In genomic region chr6:52497652-52498408, GRCh38 we compare ENCODE assay signal across 8 cellular contexts.
DNase-seq lines count a peak whose midpoint lies in the region; ATAC-seq and TF ChIP-seq lines count a peak whose summit lies in the region.

No MANE protein-coding gene starts in this region.

- H3K36me3 ChIP-seq in left lung, result peaks cover 0 to 22% of the 10 kb centered on the region in 2 donors

- intact Hi-C loops in left lung (cut with DNase I), result no loop called here

- no peaks in the 10 kb centered on the region for H3K9me3 ChIP-seq in left lung

- peaks cover 3 to 5% of the 10 kb centered on the region in 2 donors for H3K4me1 ChIP-seq in left lung

- peaks cover 1% of the 10 kb centered on the region for H3K4me1 Mint-ChIP-seq in activated T-cell treated with anti-CD3 and anti-CD28 coated beads, Interleukin-2, amount 50 U/mL, for 24 hours (ENCODE audit: low read depth)

- H3K4me3 Mint-ChIP-seq in activated T-cell treated with anti-CD3 and anti-CD28 coated beads, Interleukin-2, amount 50 U/mL, for 24 hours, result no peak overlapping the region

- no peak for TF ChIP-seq CTCF in left lung (IDR thresholded peaks at IDR 0.05)

- peak; percentile 74 for ATAC-seq in GM19023 (IDR thresholded peaks at IDR 0.05; ENCODE audit: unreplicated experiment)
- ATAC-seq in HG02970 (IDR thresholded peaks at IDR 0.05; ENCODE audit: low FRiP score, unreplicated experiment), result peak; percentile 83
- ATAC-seq in left lung, result peak; percentile 78

- peaks cover 3% of the 10 kb centered on the region for H3K9me3 Mint-ChIP-seq in activated T-cell treated with anti-CD3 and anti-CD28 coated beads, Interleukin-2, amount 50 U/mL, for 24 hours

- DNase-seq in NCI-H345 treated with DMSO at 0.1 percent for 48 hours (lab: John Stamatoyannopoulos, UW; ENCODE audit: unreplicated experiment) (peak; percentile 56), left lung (peak in 1 of 2 donors; percentile 65), mesenteric fat pad (ENCODE audit: low spot score) (no peak), SIG-M5 (lab: John Stamatoyannopoulos, UW) (no peak)
- DNase-seq in activated T-cell treated with anti-CD3 and anti-CD28 coated beads, Interleukin-2, amount 50 U/mL, for 48 hours, result no peak
- DNase-seq in activated T-cell treated with anti-CD3 and anti-CD28 coated beads, Interleukin-2, amount 50 U/mL, for 24 hours, result no peak

- no peak overlapping the region for H3K4me3 ChIP-seq in left lung

- no peaks in the 10 kb centered on the region for H3K27me3 ChIP-seq in left lung

- no peaks in the 10 kb centered on the region for H3K27me3 Mint-ChIP-seq in activated T-cell treated with anti-CD3 and anti-CD28 coated beads, Interleukin-2, amount 50 U/mL, for 24 hours

- H3K27ac Mint-ChIP-seq in activated T-cell treated with anti-CD3 and anti-CD28 coated beads, Interleukin-2, amount 50 U/mL, for 24 hours, result no peak overlapping the region

- H3K36me3 Mint-ChIP-seq in activated T-cell treated with anti-CD3 and anti-CD28 coated beads, Interleukin-2, amount 50 U/mL, for 24 hours (ENCODE audit: low read depth), result peaks cover 4% of the 10 kb centered on the region

- no peak overlapping the region for H3K27ac ChIP-seq in left lung
